ENCODE assay signal across 23 cellular contexts in genomic region chr2:78132391-78133370, GRCh38.
"Had no signal": no experiment of that assay in that cellular context is flagged by ENCODE, and none has a peak within 500 bp of the region (broad histone marks: within the 10 kb centered on the region; RNA-seq: fewer than 3 reads in every experiment).

No MANE protein-coding gene starts in this region.

- H3K27me3 ChIP-seq: foreskin keratinocyte, hepatocyte, left lung, right lobe of liver, suprapubic skin, tibial nerve had no signal

- H3K27ac ChIP-seq: foreskin keratinocyte, hepatocyte, left lung, right lobe of liver, skin epidermis, suprapubic skin, tibial nerve had no signal

- H3K79me2 ChIP-seq: hepatocyte had no signal

- H3K36me3 ChIP-seq: left lung, right lobe of liver, suprapubic skin, tibial nerve had no signal

- H3K4me1 ChIP-seq: foreskin keratinocyte, left lung, right lobe of liver, suprapubic skin, tibial nerve had no signal

- DNase-seq: activated T-cell treated with anti-CD3 and anti-CD28 coated beads, Interleukin-2, amount 50 U/mL, for 24 hours; aorta; effector CD4-positive, alpha-beta T cell; erythroblast; foreskin keratinocyte; glutamatergic neuron; immature natural killer cell; kidney glomerular epithelial cell; left lung; naive thymus-derived CD4-positive, alpha-beta T cell; occipital lobe; posterior cingulate gyrus; right lobe of liver; stimulated activated CD4-positive, alpha-beta T cell treated with anti-CD3 and anti-CD28 coated beads, Interleukin-1b, Interleukin-23, amount 100 ng/mL, for 48 hours; stimulated activated naive CD8-positive, alpha-beta T cell treated with anti-CD3 and anti-CD28 coated beads, Interleukin-15, amount 100 ng/mL, for 72 hours had no signal

- H3K4me2 ChIP-seq: hepatocyte had no signal

- H3K9me3 ChIP-seq: left lung, right lobe of liver, suprapubic skin, tibial nerve had no signal

- ATAC-seq: activated naive CD4-positive, alpha-beta T cell treated with anti-CD3 and anti-CD28 coated beads, Interleukin-2, amount 50 U/mL, for 72 hours; activated T-helper 17 cell treated with anti-CD3 and anti-CD28 coated beads, Interleukin-2, amount 50 U/mL, for 72 hours; foreskin keratinocyte; left lung; naive thymus-derived CD4-positive, alpha-beta T cell; right lobe of liver; stimulated activated effector memory CD8-positive, alpha-beta T cell treated with anti-CD3 and anti-CD28 coated beads, Interleukin-12 subunit alpha, Interleukin-12 subunit beta, amount 100 ng/mL, for 72 hours; stimulated activated naive CD8-positive, alpha-beta T cell treated with anti-CD3 and anti-CD28 coated beads, Interleukin-15, amount 100 ng/mL, for 72 hours had no signal

- H3K4me3 ChIP-seq: hepatocyte, left lung, lung, right lobe of liver, skin epidermis, suprapubic skin, tibial nerve had no signal

- H2AFZ ChIP-seq: hepatocyte had no signal
